ENCODE assay signal across 1 cellular context in genomic region chr1:19869929-19870328, GRCh38.
TF ChIP-seq lines count a peak whose summit lies in the region.

No MANE protein-coding gene starts in this region.

TF ChIP-seq in K562, 482 proteins besides CTCF, POLR2A, EP300 and RAD21 (continued from another document and continues in another):
- TF ChIP-seq ZNF561 (CRISPR knock-in tag; conservative IDR thresholded peaks at IDR 0.05) = no peak
- peak; percentile 37 to 73; a peak in 3 of 4 replicates for TF ChIP-seq MAZ (CRISPR knock-in tag; conservative IDR thresholded peaks at IDR 0.05 in 1 of 2, IDR thresholded peaks at IDR 0.05 in 1 of 2)
- no peak for TF ChIP-seq RFX5 (IDR thresholded peaks at IDR 0.05; ENCODE audit: low read depth, low read length)
- no peak for TF ChIP-seq CEBPZ (IDR thresholded peaks at IDR 0.05; ENCODE audit: borderline replicate concordance, low read depth, low read length)
- TF ChIP-seq ZNF830 (CRISPR knock-in tag; IDR thresholded peaks at IDR 0.05) = no peak
- no peak for TF ChIP-seq SIN3A (IDR thresholded peaks at IDR 0.05; ENCODE audit: borderline replicate concordance in 2 of 2, control insufficient read depth in 1 of 2, low read depth in 2 of 2, low read length in 2 of 2)
- TF ChIP-seq POLR2H (tag; IDR thresholded peaks at IDR 0.05; ENCODE audit: low read depth) = no peak
- no peak for TF ChIP-seq HMG20B (CRISPR knock-in tag; IDR thresholded peaks at IDR 0.05)
- TF ChIP-seq FOXO4 (CRISPR knock-in tag; IDR thresholded peaks at IDR 0.05) = no peak
- no peak for TF ChIP-seq ZNF224 (CRISPR knock-in tag; IDR thresholded peaks at IDR 0.05)
- TF ChIP-seq PHF21A (IDR thresholded peaks at IDR 0.05; ENCODE audit: borderline replicate concordance, low read depth) = no peak
- TF ChIP-seq HDAC2 (IDR thresholded peaks at IDR 0.05) = peak; percentile 99
- TF ChIP-seq E2F4 (CRISPR knock-in tag; IDR thresholded peaks at IDR 0.05; ENCODE audit: low read depth) = no peak
- no peak for TF ChIP-seq NKRF (IDR thresholded peaks at IDR 0.05; ENCODE audit: borderline replicate concordance)
- no peak for TF ChIP-seq PRPF4 (IDR thresholded peaks at IDR 0.05; ENCODE audit: insufficient read depth, low read depth, low read length, poor library complexity, severe bottlenecking)
- TF ChIP-seq ZNF609 (CRISPR knock-in tag; IDR thresholded peaks at IDR 0.05; ENCODE audit: borderline replicate concordance) = no peak
- TF ChIP-seq MAX (CRISPR knock-in tag; IDR thresholded peaks at IDR 0.05) = no peak
- no peak for TF ChIP-seq CAMTA2 (CRISPR knock-in tag; conservative IDR thresholded peaks at IDR 0.05)
- TF ChIP-seq MXD1 (CRISPR knock-in tag; IDR thresholded peaks at IDR 0.05; ENCODE audit: borderline replicate concordance, poor library complexity, severe bottlenecking) = no peak
- no peak for TF ChIP-seq SP2 (IDR thresholded peaks at IDR 0.05; ENCODE audit: extremely low read depth, low read depth, low read length, poor library complexity, severe bottlenecking)
- TF ChIP-seq CHD4 (IDR thresholded peaks at IDR 0.05; ENCODE audit: insufficient read depth, insufficient replicate concordance, low read depth, low read length, poor library complexity, severe bottlenecking) = no peak
- no peak for TF ChIP-seq NR0B1 (IDR thresholded peaks at IDR 0.05; ENCODE audit: partially characterized antibody)
- TF ChIP-seq ZBTB5 (IDR thresholded peaks at IDR 0.05) = no peak
- peak; percentile 44 to 83; a peak in 2 of 4 replicates for TF ChIP-seq ETV6 (IDR thresholded peaks at IDR 0.05; ENCODE audit: borderline replicate concordance in 1 of 2, low read depth in 2 of 2, low read length in 1 of 2)
- TF ChIP-seq ETV6 (CRISPR knock-in tag; IDR thresholded peaks at IDR 0.05; ENCODE audit: borderline replicate concordance) = no peak
- 0 out of 2 replicates have a peak, but pooled peaks have one; percentile 51 for TF ChIP-seq ZNF354B (CRISPR knock-in tag; IDR thresholded peaks at IDR 0.05)
- peak; percentile 56; the same call in 1 of the 2 replicates for TF ChIP-seq ZNF324 (CRISPR knock-in tag; IDR thresholded peaks at IDR 0.05)
- TF ChIP-seq MIER1 (IDR thresholded peaks at IDR 0.05; ENCODE audit: low read depth) = no peak
- peak; percentile 37; the same call in 1 of the 2 replicates for TF ChIP-seq EP400 (IDR thresholded peaks at IDR 0.05)
- TF ChIP-seq KDM4B (IDR thresholded peaks at IDR 0.05; ENCODE audit: borderline replicate concordance in 2 of 2, low read depth in 1 of 2) = no peak
- no peak for TF ChIP-seq ZNF165 (CRISPR knock-in tag; IDR thresholded peaks at IDR 0.05; ENCODE audit: borderline replicate concordance)
- no peak for TF ChIP-seq SRSF1 (IDR thresholded peaks at IDR 0.05; ENCODE audit: low read depth, low read length)
- TF ChIP-seq ZC3H11A (IDR thresholded peaks at IDR 0.05; ENCODE audit: low read depth, low read length) = no peak
- peak; percentile 93 for TF ChIP-seq SMARCE1 (IDR thresholded peaks at IDR 0.05)
- TF ChIP-seq ETS2 (tag; IDR thresholded peaks at IDR 0.05; ENCODE audit: borderline replicate concordance, poor library complexity, severe bottlenecking) = no peak
- no peak for TF ChIP-seq BRD9 (IDR thresholded peaks at IDR 0.05; ENCODE audit: low read depth, partially characterized antibody)
- TF ChIP-seq NCOR1 (IDR thresholded peaks at IDR 0.05) = peak; percentile 99
- TF ChIP-seq ZNF551 (CRISPR knock-in tag; IDR thresholded peaks at IDR 0.05) = no peak
- no peak for TF ChIP-seq ATF2 (CRISPR knock-in tag; IDR thresholded peaks at IDR 0.05)
- no peak for TF ChIP-seq NFE2L1 (tag; IDR thresholded peaks at IDR 0.05; ENCODE audit: borderline replicate concordance, low read depth)
- TF ChIP-seq ZNF316 (IDR thresholded peaks at IDR 0.05) = no peak
